In the genomic region with DNA sequence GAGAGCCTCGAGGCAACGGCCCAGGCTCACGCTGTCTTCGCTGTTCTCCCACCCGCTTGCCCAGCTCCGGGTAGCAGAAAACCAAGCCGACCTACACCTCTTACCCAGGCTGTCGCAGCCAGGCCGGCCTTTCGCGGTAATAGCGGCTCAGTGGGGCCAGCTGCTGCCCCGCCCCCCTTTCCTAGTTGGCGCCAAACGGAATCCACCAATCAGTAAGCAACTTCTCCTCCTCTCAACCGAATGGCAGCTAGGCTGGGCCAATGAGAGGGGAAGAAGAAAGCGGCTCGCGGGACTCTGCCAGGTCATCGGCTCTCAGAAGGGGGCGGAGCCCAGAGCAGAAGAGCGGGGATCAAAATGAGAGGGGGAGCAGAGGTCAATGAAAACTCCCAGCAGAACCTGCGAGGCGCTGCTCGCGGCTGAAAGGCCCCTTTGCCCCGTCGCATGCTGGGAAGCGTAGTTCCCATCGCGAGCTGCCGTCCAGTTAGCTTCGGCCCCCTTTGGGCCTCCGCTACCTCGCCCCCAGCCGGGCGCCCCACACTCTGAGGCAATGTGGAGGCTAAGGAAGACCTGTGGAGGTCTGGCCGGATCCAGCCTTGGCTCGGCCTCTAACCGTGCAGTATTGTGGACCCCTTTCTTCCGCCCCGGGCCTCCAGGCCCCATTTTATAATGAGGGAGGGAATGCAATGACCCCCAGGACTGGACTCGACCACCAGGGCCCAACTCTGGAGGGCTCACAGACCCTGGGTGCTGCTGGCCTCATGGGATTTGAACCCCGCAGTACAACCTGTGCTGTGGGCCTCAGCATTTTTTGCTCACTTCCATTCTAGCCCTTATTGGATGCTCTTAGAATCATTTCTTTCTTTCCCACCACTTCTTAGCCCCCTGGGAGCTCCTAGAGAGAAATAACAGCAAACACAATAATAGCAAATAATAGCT, we compare ENCODE assay signal across 8 cellular contexts. TPM values are rescaled to one million over a fixed set of nuclear protein-coding genes. Genes with fewer than 3 reads are reported as not detected.
DNase-seq lines count a peak whose midpoint lies in the region; ATAC-seq, FAIRE-seq and TF ChIP-seq lines count a peak whose summit lies in the region.

A gene (minus strand): TSS at position 152 of the 936 bp plus-strand sequence. CDS start 470 bp downstream, outside the sequence.

- peak; percentile 94 for ATAC-seq in HG03432 (IDR thresholded peaks at IDR 0.05; ENCODE audit: unreplicated experiment)

- dilution Hi-C loops in keratinocyte (cut with MboI; ENCODE audit: extremely low pct_ligation_motif_present, low sequenced_read_pairs): no loop called here

- H3K4me3 Mint-ChIP-seq in chondrocyte (ENCODE audit: unreplicated experiment): peak within 1 kb of the TSS; percentile 80

- no peaks in the 10 kb centered on the region for H3K27me3 ChIP-seq in keratinocyte (ENCODE audit: control insufficient read depth, extremely low read depth, insufficient read depth, low read length)

- peak; percentile 70 for FAIRE-seq in keratinocyte (lab: Jason Lieb, UNC)

- peaks cover 12% of the 10 kb centered on the region for H3K4me1 Mint-ChIP-seq in chondrocyte (ENCODE audit: low read depth)

- H3K9me1 ChIP-seq in keratinocyte (ENCODE audit: control insufficient read depth, extremely low read depth, insufficient read depth, low read length): peaks cover 4% of the 10 kb centered on the region

- H2AFZ ChIP-seq in keratinocyte (ENCODE audit: control insufficient read depth, low read length): peak within 1 kb of the TSS; percentile 98

- no peaks in the 10 kb centered on the region for H3K9me3 ChIP-seq in keratinocyte (ENCODE audit: control insufficient read depth, low read depth, low read length)

- peak within 1 kb of the TSS; percentile 83 for H3K27ac Mint-ChIP-seq in chondrocyte (ENCODE audit: unreplicated experiment)

- TF ChIP-seq CTCF in chondrocyte (IDR thresholded peaks at IDR 0.05): no peak
- TF ChIP-seq CTCF in keratinocyte (optimal IDR thresholded peaks at IDR 0.05 in 1 of 3, IDR thresholded peaks at IDR 0.05 in 1 of 3, conservative IDR thresholded peaks at IDR 0.05 in 1 of 3; ENCODE audit: extremely low read depth in 1 of 3, insufficient read depth in 2 of 3, low read length in 3 of 3): no peak

- H3K79me2 ChIP-seq in keratinocyte (ENCODE audit: control insufficient read depth, insufficient read depth, low read length): peaks cover 20% of the 10 kb centered on the region

- H3K4me1 ChIP-seq in keratinocyte (ENCODE audit: control insufficient read depth, extremely low read depth, insufficient read depth, low read length): peaks cover 23% of the 10 kb centered on the region

- peak within 1 kb of the TSS; percentile 74 to 90 (median 81) for H3K4me3 ChIP-seq in keratinocyte (ENCODE audit: control insufficient read depth in 2 of 3, extremely low read depth in 1 of 3, insufficient read depth in 2 of 3, low read depth in 1 of 3, low read length in 3 of 3)

- DNase-seq in AG20443 (ENCODE audit: low spot score): peak; percentile 97
- DNase-seq in NCI-H510A (lab: John Stamatoyannopoulos, UW): peak; percentile 89
- DNase-seq in activated CD4-positive, alpha-beta T cell treated with anti-CD3 and anti-CD28 coated beads for 1 hour: peak; percentile 87
- DNase-seq in chondrocyte (ENCODE audit: low spot score): peak; percentile 97
- DNase-seq in keratinocyte (ENCODE audit: low read depth, low spot score): peak; percentile 90
- peak; percentile 77 to 84 for DNase-seq in stimulated activated CD4-positive, alpha-beta T cell treated with anti-CD3 and anti-CD28 coated beads, Interleukin-15, amount 100 ng/mL, for 1 hour (ENCODE audit: low read depth in 1 of 2, low spot score in 1 of 2)

- peaks cover 0 to 11% of the 10 kb centered on the region in 2 experiments for H3K36me3 ChIP-seq in keratinocyte (ENCODE audit: control insufficient read depth in 2 of 2, extremely low read depth in 1 of 2, insufficient read depth in 2 of 2, low read length in 2 of 2)

- H3K4me2 ChIP-seq in keratinocyte (ENCODE audit: control insufficient read depth, extremely low read depth, insufficient read depth, low read depth, low read length): peak within 1 kb of the TSS; percentile 98

- H4K20me1 ChIP-seq in keratinocyte (ENCODE audit: control insufficient read depth, extremely low read depth, insufficient read depth, low read length): no peaks in the 10 kb centered on the region

- H3K9me3 Mint-ChIP-seq in chondrocyte (ENCODE audit: low read depth): no peaks in the 10 kb centered on the region

- H3K27me3 Mint-ChIP-seq in chondrocyte (ENCODE audit: low read depth): no peaks in the 10 kb centered on the region

- peak within 1 kb of the TSS; percentile 53 for H3K27ac ChIP-seq in keratinocyte (ENCODE audit: control insufficient read depth, insufficient read depth, low read length)

- H3K36me3 Mint-ChIP-seq in chondrocyte (ENCODE audit: low read depth): peaks cover 3% of the 10 kb centered on the region

- peak; percentile 73 for TF ChIP-seq POLR2A in GM19099 (IDR thresholded peaks at IDR 0.05; ENCODE audit: extremely low read depth, insufficient read length, low read depth)

- peak within 1 kb of the TSS; percentile 88 for H3K9ac ChIP-seq in keratinocyte (ENCODE audit: control insufficient read depth, extremely low read depth, insufficient read depth, low read length)

RNA-seq across cellular contexts. Expression of the gene that starts here (rescaled TPM):
- total RNA-seq in chondrocyte: 2.6 to 7.0 TPM (median 2.7 TPM) in 3 replicates
- polyA plus RNA-seq in keratinocyte: 1.7 to 6.2 TPM (median 5.5 TPM) in 3 replicates
- polyA plus RNA-seq in keratinocyte (2011; ENCODE audit: low read depth): 0.25 TPM
- polyA plus RNA-seq in keratinocyte (2011; cell fraction: cytosol; rRNA removed): 1.9 and 2.5 TPM in 2 replicates
- 1.6 and 2.5 TPM in 2 replicates for polyA plus RNA-seq in keratinocyte (2011; cell fraction: nucleus; rRNA removed)
- polyA plus RNA-seq in keratinocyte (2012; ENCODE audit: low replicate concordance): 0.37 and 7.6 TPM in 2 replicates
- polyA minus RNA-seq in keratinocyte: 4.0 to 5.6 TPM (median 5.2 TPM) in 3 replicates
- polyA minus RNA-seq in keratinocyte (2011; cell fraction: cytosol; rRNA and poly(A)+ RNA removed): 9.4 TPM
- polyA minus RNA-seq in keratinocyte (2011; cell fraction: nucleus; rRNA and poly(A)+ RNA removed): 1.2 and 1.6 TPM in 2 replicates

Comparison
In these comparisons a context has a peak if more than half of its experiments do, and no peak if none do; other contexts are left out.
1. Peak in every context shown above with its lines: DNase-seq, ATAC-seq, H3K4me3 ChIP-seq and H3K27ac ChIP-seq.